ENCODE assay signal across 8 cellular contexts in genomic region chr11:64776875-64777274, GRCh38. TPM values are rescaled to one million over a fixed set of nuclear protein-coding genes. Genes with fewer than 3 reads are reported as not detected.
A peak's percentile ranks its signal among the peaks of the same experiment; 100 is the strongest.
DNase-seq lines count a peak whose midpoint lies in the region; ATAC-seq and TF ChIP-seq lines count a peak whose summit lies in the region.

No MANE protein-coding gene starts in this region.

- H3K27ac ChIP-seq in ectodermal cell (ENCODE audit: insufficient read depth, low read depth, low read length, poor library complexity, severe bottlenecking): no peak overlapping the region

- H3K36me3 Mint-ChIP-seq in nephron (ENCODE audit: low read depth): peaks cover 56% of the 10 kb centered on the region

- H3K27ac Mint-ChIP-seq in nephron: peak overlapping the region; percentile 78 to 98 (median 95)

- peaks cover 57% of the 10 kb centered on the region for H3K36me3 ChIP-seq in BE2C
- peaks cover 38% of the 10 kb centered on the region for H3K36me3 ChIP-seq in ectodermal cell (ENCODE audit: control insufficient read depth, insufficient read depth, low read length)

- H3K4me1 Mint-ChIP-seq in nephron: peaks cover 54% of the 10 kb centered on the region

- H3K9me3 Mint-ChIP-seq in nephron: no peaks in the 10 kb centered on the region

- H3K27me3 ChIP-seq in BE2C: no peaks in the 10 kb centered on the region
- H3K27me3 ChIP-seq in ectodermal cell (ENCODE audit: control insufficient read depth, insufficient read depth, low read length, poor library complexity, severe bottlenecking): no peaks in the 10 kb centered on the region

- no peak for ATAC-seq in GM19395 (IDR thresholded peaks at IDR 0.05; ENCODE audit: unreplicated experiment)

- peak overlapping the region; percentile 86 to 99 (median 98) for H3K4me3 Mint-ChIP-seq in nephron

- 56 to 69% methylated on average over 2 to 3 of the region's 3 CpGs for WGBS in ectodermal cell, 2 experiments

- TF ChIP-seq CTCF in BE2C (IDR thresholded peaks at IDR 0.05; ENCODE audit: low read depth, low read length) (no peak), LNCaP clone FGC (IDR thresholded peaks at IDR 0.05; ENCODE audit: control insufficient read depth, extremely low read depth, insufficient read depth) (no peak), nephron (IDR thresholded peaks at IDR 0.05; ENCODE audit: unreplicated experiment in 3 of 3) (no peak)

- H3K4me3 ChIP-seq in BE2C (ENCODE audit: low read depth, low read length): peak overlapping the region; percentile 87
- peak overlapping the region; percentile 63 for H3K4me3 ChIP-seq in LNCaP clone FGC (ENCODE audit: low read depth, low read length)
- peak overlapping the region; percentile 85 for H3K4me3 ChIP-seq in ectodermal cell (ENCODE audit: insufficient read depth, low read depth, low read length)

- H3K4me1 ChIP-seq in BE2C (no peaks in the 10 kb centered on the region; the same call in 1 of the 2 replicates), ectodermal cell (ENCODE audit: control insufficient read depth, insufficient read depth, low read length) (peaks cover 7% of the 10 kb centered on the region)

- H3K9me3 ChIP-seq in BE2C (no peaks in the 10 kb centered on the region), ectodermal cell (ENCODE audit: control insufficient read depth, low read length) (no peaks in the 10 kb centered on the region)

- H3K27me3 Mint-ChIP-seq in nephron (ENCODE audit: low read depth): no peaks in the 10 kb centered on the region

- no peak for DNase-seq in BE2C
- no peak for DNase-seq in LNCaP clone FGC (ENCODE audit: low read depth)
- no peak for DNase-seq in NCI-H345 (lab: John Stamatoyannopoulos, UW)
- no peak for DNase-seq in NCI-H187 treated with DMSO at 0.1 percent for 48 hours (lab: John Stamatoyannopoulos, UW)
- no peak for DNase-seq in DMS153 treated with DMSO at 0.1 percent for 48 hours (lab: John Stamatoyannopoulos, UW; ENCODE audit: unreplicated experiment)

RNA-seq across cellular contexts. Expression of gene SF1, which starts 1.5 kb away (rescaled TPM):
- 276 TPM for polyA plus RNA-seq in BE2C (2012; ENCODE audit: insufficient read depth, insufficient read length, low read depth)
- 363 TPM for polyA plus RNA-seq in ectodermal cell (2013, experiment 1 of 4)
- polyA plus RNA-seq in ectodermal cell (2013, experiment 2 of 4): 490 TPM
- 273 TPM for polyA plus RNA-seq in ectodermal cell (2013, experiment 3 of 4)
- 306 TPM for polyA plus RNA-seq in ectodermal cell (2013, experiment 4 of 4)

RNA-seq across cellular contexts. Expression of gene PYGM, which starts 17.1 kb away (rescaled TPM):
- polyA plus RNA-seq in BE2C (2012; ENCODE audit: insufficient read depth, insufficient read length, low read depth): 3.9 TPM
- polyA plus RNA-seq in ectodermal cell (2013, experiment 1 of 4): 4.8 TPM
- polyA plus RNA-seq in ectodermal cell (2013, experiment 2 of 4): 5.7 TPM
- polyA plus RNA-seq in ectodermal cell (2013, experiment 3 of 4): 4.9 TPM
- polyA plus RNA-seq in ectodermal cell (2013, experiment 4 of 4): 4.4 TPM

RNA-seq across cellular contexts. Expression of gene MAP4K2, which starts 26.1 kb away (rescaled TPM):
- 12.6 TPM for polyA plus RNA-seq in BE2C (2012; ENCODE audit: insufficient read depth, insufficient read length, low read depth)
- 26.9 TPM for polyA plus RNA-seq in ectodermal cell (2013, experiment 1 of 4)
- polyA plus RNA-seq in ectodermal cell (2013, experiment 2 of 4): 23.3 TPM
- polyA plus RNA-seq in ectodermal cell (2013, experiment 3 of 4): 20.6 TPM
- 21.6 TPM for polyA plus RNA-seq in ectodermal cell (2013, experiment 4 of 4)

RNA-seq across cellular contexts. Expression of gene RASGRP2, which starts 32.9 kb away (rescaled TPM):
- polyA plus RNA-seq in BE2C (2012; ENCODE audit: insufficient read depth, insufficient read length, low read depth): 5.8 TPM
- 4.8 TPM for polyA plus RNA-seq in ectodermal cell (2013, experiment 1 of 4)
- polyA plus RNA-seq in ectodermal cell (2013, experiment 2 of 4): 3.0 TPM
- polyA plus RNA-seq in ectodermal cell (2013, experiment 3 of 4): 2.0 TPM
- polyA plus RNA-seq in ectodermal cell (2013, experiment 4 of 4): 2.4 TPM

RNA-seq across cellular contexts. Expression of gene MEN1, which starts 33.5 kb away (rescaled TPM):
- 45.7 TPM for polyA plus RNA-seq in BE2C (2012; ENCODE audit: insufficient read depth, insufficient read length, low read depth)
- 69.0 TPM for polyA plus RNA-seq in ectodermal cell (2013, experiment 1 of 4)
- polyA plus RNA-seq in ectodermal cell (2013, experiment 2 of 4): 63.1 TPM
- polyA plus RNA-seq in ectodermal cell (2013, experiment 3 of 4): 48.4 TPM
- 55.5 TPM for polyA plus RNA-seq in ectodermal cell (2013, experiment 4 of 4)
